16 cellular contexts compared by ENCODE assay signal in genomic region chr9:97554566-97555075, GRCh38. TPM values are rescaled to one million over a fixed set of nuclear protein-coding genes. Genes with fewer than 3 reads are reported as not detected.
DNase-seq lines count a peak whose midpoint lies in the region; ATAC-seq and TF ChIP-seq lines count a peak whose summit lies in the region.
"Had no signal": no experiment of that assay in that cellular context is flagged by ENCODE, and none has a peak within 500 bp of the region (broad histone marks: within the 10 kb centered on the region; RNA-seq: fewer than 3 reads in every experiment).

No MANE protein-coding gene starts in this region.

- 89 to 96% (median 90%) methylated on average over 6 of the region's 6 CpGs for WGBS in ovary, 3 donors

- ATAC-seq in HG03159 (IDR thresholded peaks at IDR 0.05; ENCODE audit: unreplicated experiment), result no peak

- TF ChIP-seq CTCF in dorsolateral prefrontal cortex (IDR thresholded peaks at IDR 0.05 in 54 of 56, conservative IDR thresholded peaks at IDR 0.05 in 2 of 56; ENCODE audit: low read depth in 1 of 56, partially characterized antibody in 56 of 56) (no peak), ovary (IDR thresholded peaks at IDR 0.05) (no peak), tibial artery (IDR thresholded peaks at IDR 0.05) (no peak), HFFc6 (IDR thresholded peaks at IDR 0.05) (no peak)

- H3K27me3 ChIP-seq in dorsolateral prefrontal cortex (no peaks in the 10 kb centered on the region), ovary (no peaks in the 10 kb centered on the region), tibial artery (no peaks in the 10 kb centered on the region)

- peaks cover 51% of the 10 kb centered on the region for H3K27me3 Mint-ChIP-seq in HFFc6 (ENCODE audit: insufficient read depth)

- H3K9me3 Mint-ChIP-seq in HFFc6, result no peaks in the 10 kb centered on the region
- H3K9me3 Mint-ChIP-seq: CD8-positive, alpha-beta memory T cell had no signal

- H3K4me3 ChIP-seq in dorsolateral prefrontal cortex (no peak overlapping the region), ovary (no peak overlapping the region), tibial artery (no peak overlapping the region)

- H3K27ac ChIP-seq in angular gyrus (ENCODE audit: low read depth, low read length) (peak overlapping the region; percentile 1), dorsolateral prefrontal cortex (peak overlapping the region in 41 of 59 donors; percentile 6 to 98 (median 89)), ovary (peak overlapping the region; percentile 50 to 84), tibial artery (peak overlapping the region; percentile 91 to 92)

- DNase-seq in dorsolateral prefrontal cortex, result no peak
- peak in 2 of 5 donors; percentile 44 to 48 for DNase-seq in ovary
- DNase-seq in tibial artery, result no peak
- DNase-seq in HFFc6, result no peak
- no peak for DNase-seq in SHP77 (lab: John Stamatoyannopoulos, UW)
- DNase-seq: C1 segment of cervical spinal cord; CD8-positive, alpha-beta memory T cell; DMS79; KG1; NCI-H1694 treated with DMSO at 0.1 percent for 48 hours; NCI-H2107; NCI-H2227 treated with DMSO at 0.1 percent for 48 hours; OCI-M1 had no signal

- peaks cover 7% of the 10 kb centered on the region for H3K4me1 Mint-ChIP-seq in HFFc6 (ENCODE audit: low read depth)

- H3K9me3 ChIP-seq in ovary, result no peaks in the 10 kb centered on the region
- H3K9me3 ChIP-seq in tibial artery, result no peaks in the 10 kb centered on the region

- no peak overlapping the region for H3K27ac Mint-ChIP-seq in HFFc6
- H3K27ac Mint-ChIP-seq: CD8-positive, alpha-beta memory T cell had no signal

- peaks cover 36% of the 10 kb centered on the region for H3K4me1 ChIP-seq in ovary (ENCODE audit: insufficient read depth)
- peaks cover 6 to 63% (median 37%) of the 10 kb centered on the region in 4 donors for H3K4me1 ChIP-seq in tibial artery

- no peaks in the 10 kb centered on the region for H3K36me3 Mint-ChIP-seq in HFFc6 (ENCODE audit: low read depth)
- H3K36me3 Mint-ChIP-seq: CD8-positive, alpha-beta memory T cell had no signal

- H3K36me3 ChIP-seq in ovary (no peaks in the 10 kb centered on the region), tibial artery (peaks cover 20 to 23% (median 23%) of the 10 kb centered on the region in 3 donors)

- TF ChIP-seq POLR2A in ovary (IDR thresholded peaks at IDR 0.05), result no peak

- H3K4me3 Mint-ChIP-seq in HFFc6, result no peak overlapping the region
- H3K4me3 Mint-ChIP-seq: CD8-positive, alpha-beta memory T cell had no signal

- no peak for TF ChIP-seq EP300 in ovary (IDR thresholded peaks at IDR 0.05)

- intact Hi-C loops in dorsolateral prefrontal cortex (cut with DNase I), result loop anchor here (5.0 kb wide), 2 partner anchors 37 to 43 kb away; no protein-coding TSS in a partner anchor
- intact Hi-C loops in ovary (cut with DNase I), result loop anchor here in 2 of 4 donors (5.0 kb wide), 1 partner anchor 52 kb away; the partner anchor contains the start of gene TMOD1 (in 2 of the 2)
- intact Hi-C loops in tibial artery (cut with DNase I; ENCODE audit: low total_unique reads), result no loop called here

RNA-seq across cellular contexts. Expression of gene TMOD1, which starts 53.2 kb away (rescaled TPM):
- total RNA-seq in dorsolateral prefrontal cortex (10 to 100 TPM; 17.3 to 70.1 (median 37.3) TPM), ovary (10 to 100 TPM; 37.1 to 76.9 (median 64.0) TPM)
- polyA plus RNA-seq in ovary, result 10 to 100 TPM; 56.8 to 77.2 TPM
- under 1 TPM; 0.14 to 0.60 (median 0.57) TPM for total RNA-seq in HFFc6 (2021; fragmentation: NEBNext Ultra II Directional; extraction: Animal tissue kit (Norgen Biotek cat#: 25700))
- total RNA-seq: HT-29 had no signal

Comparison
In these comparisons a context has a peak if more than half of its experiments do, and no peak if none do; other contexts are left out.
1. H3K27ac ChIP-seq: peak in every context shown above with its lines; median percentile 92 in tibial artery; 89 in dorsolateral prefrontal cortex; 67 in ovary; 1 in angular gyrus.
2. RNA of gene TMOD1, which starts 53.2 kb away (total RNA-seq): 37.1 to 76.9 TPM in ovary and 17.3 to 70.1 TPM in dorsolateral prefrontal cortex; 0.14 to 0.60 TPM in HFFc6; every median in the first group is over 10 times any median in the second.